In the genomic region with DNA sequence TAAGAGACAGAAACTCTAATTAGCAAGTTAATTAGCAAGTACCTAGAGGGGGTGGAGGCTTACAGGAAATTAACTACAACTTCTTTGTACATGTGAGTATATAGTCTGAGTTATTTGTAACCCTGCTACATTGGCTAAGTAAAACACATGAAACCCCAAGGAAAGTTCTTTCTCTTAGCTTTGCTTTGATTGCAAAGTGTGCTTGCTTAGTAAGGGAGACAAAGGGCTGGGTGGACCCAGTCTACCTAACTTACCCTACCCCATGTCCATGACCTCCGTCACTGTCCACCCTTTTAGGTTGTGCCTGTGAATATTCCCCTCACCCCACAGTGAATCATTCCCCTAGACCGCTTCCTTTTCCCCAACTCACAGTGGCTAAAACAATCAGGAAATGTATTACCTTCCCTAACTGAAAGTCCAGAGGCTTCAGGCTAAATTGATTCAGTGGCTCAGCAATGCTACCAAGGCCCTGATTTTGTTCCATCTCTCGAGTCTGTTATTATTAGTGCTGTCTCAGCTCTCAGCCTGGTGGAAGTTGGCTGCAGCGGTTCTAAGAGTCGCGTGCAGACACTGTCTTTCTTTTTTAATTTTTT, we compare ENCODE assay signal across 2 cellular contexts.
TF ChIP-seq lines count a peak whose summit lies in the region.

No MANE protein-coding gene starts in this region.

TF ChIP-seq in HCT116, 20 proteins besides CTCF, POLR2A, EP300 and RAD21:
- TF ChIP-seq EGR1 (IDR thresholded peaks at IDR 0.05; ENCODE audit: low read depth): no peak
- TF ChIP-seq SRF (IDR thresholded peaks at IDR 0.05; ENCODE audit: low read depth): no peak
- TF ChIP-seq, protein P1, sequence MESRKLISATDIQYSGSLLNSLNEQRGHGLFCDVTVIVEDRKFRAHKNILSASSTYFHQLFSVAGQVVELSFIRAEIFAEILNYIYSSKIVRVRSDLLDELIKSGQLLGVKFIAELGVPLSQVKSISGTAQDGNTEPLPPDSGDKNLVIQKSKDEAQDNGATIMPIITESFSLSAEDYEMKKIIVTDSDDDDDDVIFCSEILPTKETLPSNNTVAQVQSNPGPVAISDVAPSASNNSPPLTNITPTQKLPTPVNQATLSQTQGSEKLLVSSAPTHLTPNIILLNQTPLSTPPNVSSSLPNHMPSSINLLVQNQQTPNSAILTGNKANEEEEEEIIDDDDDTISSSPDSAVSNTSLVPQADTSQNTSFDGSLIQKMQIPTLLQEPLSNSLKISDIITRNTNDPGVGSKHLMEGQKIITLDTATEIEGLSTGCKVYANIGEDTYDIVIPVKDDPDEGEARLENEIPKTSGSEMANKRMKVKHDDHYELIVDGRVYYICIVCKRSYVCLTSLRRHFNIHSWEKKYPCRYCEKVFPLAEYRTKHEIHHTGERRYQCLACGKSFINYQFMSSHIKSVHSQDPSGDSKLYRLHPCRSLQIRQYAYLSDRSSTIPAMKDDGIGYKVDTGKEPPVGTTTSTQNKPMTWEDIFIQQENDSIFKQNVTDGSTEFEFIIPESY (IDR thresholded peaks at IDR 0.05; ENCODE audit: extremely low read depth, insufficient replicate concordance, low read length): no peak
- TF ChIP-seq FOSL1 (IDR thresholded peaks at IDR 0.05; ENCODE audit: low read depth): no peak
- no peak for TF ChIP-seq ELF1 (IDR thresholded peaks at IDR 0.05; ENCODE audit: borderline replicate concordance, low read depth)
- TF ChIP-seq YY1 (IDR thresholded peaks at IDR 0.05; ENCODE audit: extremely low read depth, insufficient replicate concordance, low read depth, low read length): no peak
- no peak for TF ChIP-seq REST (IDR thresholded peaks at IDR 0.05; ENCODE audit: low read depth)
- no peak for TF ChIP-seq CEBPB (IDR thresholded peaks at IDR 0.05; ENCODE audit: low read depth)
- no peak for TF ChIP-seq JUND (IDR thresholded peaks at IDR 0.05)
- TF ChIP-seq ZFX (IDR thresholded peaks at IDR 0.05): no peak
- TF ChIP-seq SIN3A (IDR thresholded peaks at IDR 0.05; ENCODE audit: low read depth): no peak
- TF ChIP-seq ATF3 (IDR thresholded peaks at IDR 0.05): no peak
- no peak for TF ChIP-seq SP1 (IDR thresholded peaks at IDR 0.05; ENCODE audit: low read depth)
- no peak for TF ChIP-seq EZH2phosphoT487 (IDR thresholded peaks at IDR 0.05; ENCODE audit: borderline replicate concordance)
- no peak for TF ChIP-seq CBX3 (IDR thresholded peaks at IDR 0.05; ENCODE audit: low read depth)
- no peak for TF ChIP-seq POLR2AphosphoS5 (IDR thresholded peaks at IDR 0.05; ENCODE audit: low read depth, low read length)
- TF ChIP-seq, protein P2, sequence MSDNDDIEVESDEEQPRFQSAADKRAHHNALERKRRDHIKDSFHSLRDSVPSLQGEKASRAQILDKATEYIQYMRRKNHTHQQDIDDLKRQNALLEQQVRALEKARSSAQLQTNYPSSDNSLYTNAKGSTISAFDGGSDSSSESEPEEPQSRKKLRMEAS (IDR thresholded peaks at IDR 0.05): no peak
- no peak for TF ChIP-seq ZNF274 (IDR thresholded peaks at IDR 0.05; ENCODE audit: low read depth, low read length)
- TF ChIP-seq TCF7L2 (IDR thresholded peaks at IDR 0.05; ENCODE audit: borderline replicate concordance, extremely low read depth, insufficient read depth, insufficient read length): no peak
- no peak for TF ChIP-seq EZH2 (IDR thresholded peaks at IDR 0.05)

TF ChIP-seq in SK-N-SH, 30 proteins besides CTCF, POLR2A, EP300 and RAD21:
- peak; percentile 50; the same call in 1 of the 2 replicates for TF ChIP-seq FOSL2 (IDR thresholded peaks at IDR 0.05; ENCODE audit: borderline replicate concordance, low read depth)
- TF ChIP-seq JUND (IDR thresholded peaks at IDR 0.05): no peak; the same call in 1 of the 2 replicates
- no peak for TF ChIP-seq SMC3 (IDR thresholded peaks at IDR 0.05; ENCODE audit: low read depth, low read length)
